In genomic region chr5:1860021-1860610, GRCh38 we compare ENCODE assay signal across 8 cellular contexts. TPM values are rescaled to one million over a fixed set of nuclear protein-coding genes. Genes with fewer than 3 reads are reported as not detected.
"Had no signal": no experiment of that assay in that cellular context is flagged by ENCODE, and none has a peak within 500 bp of the region (broad histone marks: within the 10 kb centered on the region; RNA-seq: fewer than 3 reads in every experiment).

No MANE protein-coding gene starts in this region.

- H3K4me3 ChIP-seq: GM23338 had no signal

- ATAC-seq: GM23338 had no signal

- H3K4me2 ChIP-seq: GM23338 had no signal

- DNase-seq: H9, HCEC 1CT had no signal

- H2AFZ ChIP-seq: GM23338 had no signal

- FAIRE-seq: H1, H54, HTR-8/SVneo had no signal

RNA-seq across cellular contexts. Expression of gene IRX4, which starts 22.6 kb away (rescaled TPM):
- total RNA-seq: HT-29 had no signal
- polyA plus RNA-seq: IgD-negative memory B cell had no signal
